In genomic region chr11:64240467-64241174, GRCh38 we compare ENCODE assay signal across 8 cellular contexts.
DNase-seq lines count a peak whose midpoint lies in the region; FAIRE-seq and TF ChIP-seq lines count a peak whose summit lies in the region.

Gene FKBP2 (plus strand): TSS chr11:64241095. CDS start chr11:64242388, 1,293 bp downstream.

- H4K20me1 ChIP-seq in Loucy (ENCODE audit: insufficient read depth, low read length, poor library complexity, severe bottlenecking): peaks cover 28% of the 10 kb centered on the region

- peaks cover 5% of the 10 kb centered on the region; the same call in 1 of the 2 replicates for H3F3A ChIP-seq in Loucy (ENCODE audit: low read depth)

- peak within 1 kb of the TSS; percentile 90 to 95 (median 92) for H3K4me3 Mint-ChIP-seq in nephron
- peak within 1 kb of the TSS; percentile 93 for H3K4me3 Mint-ChIP-seq in stimulated activated naive CD8-positive, alpha-beta T cell treated with anti-CD3 and anti-CD28 coated beads, Interleukin-15, Interleukin-2, amounts not matched to agents 100 ng/mL and 50 ng/mL, for 24 hours

- H3K9ac ChIP-seq in Loucy (ENCODE audit: low read depth, low read length, poor library complexity, severe bottlenecking): peak within 1 kb of the TSS; percentile 86

- TF ChIP-seq CTCF in Loucy (conservative IDR thresholded peaks at IDR 0.05; ENCODE audit: low read length): no peak
- TF ChIP-seq CTCF in nephron (IDR thresholded peaks at IDR 0.05; ENCODE audit: unreplicated experiment in 3 of 3): no peak

- no peaks in the 10 kb centered on the region for H3K27me3 Mint-ChIP-seq in nephron (ENCODE audit: low read depth)
- H3K27me3 Mint-ChIP-seq in stimulated activated naive CD8-positive, alpha-beta T cell treated with anti-CD3 and anti-CD28 coated beads, Interleukin-15, Interleukin-2, amounts not matched to agents 100 ng/mL and 50 ng/mL, for 24 hours: no peaks in the 10 kb centered on the region

- no peaks in the 10 kb centered on the region for H3K9me2 ChIP-seq in Loucy (replicated peaks; ENCODE audit: low read depth, low read length)

- no peak for FAIRE-seq in H54 (lab: Jason Lieb, UNC)

- peaks cover 11% of the 10 kb centered on the region; the same call in 1 of the 2 replicates for H3K36me3 ChIP-seq in Loucy (ENCODE audit: insufficient read depth, low read length)

- peak within 1 kb of the TSS; percentile 92 for H3K4me2 ChIP-seq in Loucy (ENCODE audit: low read depth, low read length, poor library complexity, severe bottlenecking)

- no peaks in the 10 kb centered on the region for H3K27me3 ChIP-seq in Loucy (ENCODE audit: insufficient read depth, low read length, poor library complexity, severe bottlenecking)

- peak within 1 kb of the TSS; percentile 98 for H3K27ac Mint-ChIP-seq in nephron
- H3K27ac Mint-ChIP-seq in stimulated activated naive CD8-positive, alpha-beta T cell treated with anti-CD3 and anti-CD28 coated beads, Interleukin-15, Interleukin-2, amounts not matched to agents 100 ng/mL and 50 ng/mL, for 24 hours: peak within 1 kb of the TSS; percentile 97

- peaks cover 46% of the 10 kb centered on the region for H3K79me2 ChIP-seq in Loucy (ENCODE audit: insufficient read depth, low read length)

- no peaks in the 10 kb centered on the region for H3K9me3 ChIP-seq in Loucy (ENCODE audit: insufficient read depth, low read depth, low read length)

- peaks cover 35% of the 10 kb centered on the region for H3K4me1 ChIP-seq in Loucy (ENCODE audit: insufficient read depth, low read length, poor library complexity, severe bottlenecking)

- H3K9me3 Mint-ChIP-seq in nephron: no peaks in the 10 kb centered on the region
- no peaks in the 10 kb centered on the region for H3K9me3 Mint-ChIP-seq in stimulated activated naive CD8-positive, alpha-beta T cell treated with anti-CD3 and anti-CD28 coated beads, Interleukin-15, Interleukin-2, amounts not matched to agents 100 ng/mL and 50 ng/mL, for 24 hours

- H3K4me3 ChIP-seq in Loucy (ENCODE audit: low read length, poor library complexity, severe bottlenecking): peak within 1 kb of the TSS; percentile 92

- peaks cover 14% of the 10 kb centered on the region for H3K36me3 Mint-ChIP-seq in nephron (ENCODE audit: low read depth)
- H3K36me3 Mint-ChIP-seq in stimulated activated naive CD8-positive, alpha-beta T cell treated with anti-CD3 and anti-CD28 coated beads, Interleukin-15, Interleukin-2, amounts not matched to agents 100 ng/mL and 50 ng/mL, for 24 hours (ENCODE audit: low read depth): peaks cover 13% of the 10 kb centered on the region

- H2AFZ ChIP-seq in Loucy (ENCODE audit: low read length): peak within 1 kb of the TSS; percentile 70

- H3K4me1 Mint-ChIP-seq in nephron: peaks cover 40% of the 10 kb centered on the region
- H3K4me1 Mint-ChIP-seq in stimulated activated naive CD8-positive, alpha-beta T cell treated with anti-CD3 and anti-CD28 coated beads, Interleukin-15, Interleukin-2, amounts not matched to agents 100 ng/mL and 50 ng/mL, for 24 hours (ENCODE audit: low read depth): peaks cover 34% of the 10 kb centered on the region

- DNase-seq in ELF-1 (ENCODE audit: low read depth, low spot score): peak; percentile 98
- DNase-seq in H54 (ENCODE audit: insufficient read length, low spot score): peak; percentile 96
- peak; percentile 99 for DNase-seq in activated T-helper 9 cell treated with anti-CD3 and anti-CD28 coated beads, Interleukin-2, amount 50 U/mL, for 16 hours (ENCODE audit: low read depth)
- peak; percentile 94 for DNase-seq in fibroblast of peridontal ligament (ENCODE audit: extremely low read depth)

- TF ChIP-seq POLR2A in H54 (IDR thresholded peaks at IDR 0.05; ENCODE audit: low read depth, low read length) (peak; percentile 58), Raji (IDR thresholded peaks at IDR 0.05; ENCODE audit: insufficient read depth, low read depth, low read length) (peak; percentile 93)

Comparison
In these comparisons a context has a peak if more than half of its experiments do, and no peak if none do; other contexts are left out.
1. Peak in every context shown above with its lines: DNase-seq and H3K4me3 ChIP-seq.